ENCODE assay signal across 33 cellular contexts in the genomic region with DNA sequence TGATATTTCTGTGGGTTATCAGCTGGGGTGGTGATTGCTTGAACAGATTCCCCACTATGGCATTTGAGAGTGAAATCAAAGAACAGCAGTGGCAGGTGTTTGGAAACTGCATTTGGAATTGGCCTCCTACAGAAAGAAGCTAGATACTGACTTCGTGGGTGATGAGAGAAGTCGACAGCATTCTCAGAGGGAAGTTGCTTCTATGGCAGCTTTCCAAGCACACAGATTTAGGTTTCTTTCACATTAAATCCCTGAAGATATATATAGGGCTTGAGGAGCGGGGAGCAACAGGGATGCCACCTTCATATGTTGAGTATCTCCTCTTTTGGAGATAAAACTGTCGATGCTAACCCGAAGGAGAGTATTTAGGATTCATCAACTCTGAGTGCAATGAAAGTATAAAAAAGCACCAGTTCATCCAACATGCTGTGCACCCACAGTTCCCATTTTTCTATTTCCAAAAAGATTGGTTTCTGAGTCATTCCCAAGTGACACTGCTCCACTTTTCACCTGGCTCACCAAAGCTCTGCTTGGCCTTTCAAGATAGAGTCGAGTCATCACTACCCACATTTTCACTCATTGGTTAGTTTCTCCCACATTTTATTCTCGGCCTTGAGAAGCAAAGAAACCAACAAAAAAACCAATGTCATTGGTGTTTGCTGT.
"Had no signal": no experiment of that assay in that cellular context is flagged by ENCODE, and none has a peak within 500 bp of the region (broad histone marks: within the 10 kb centered on the region; RNA-seq: fewer than 3 reads in every experiment).

No MANE protein-coding gene starts in this region.

- DNase-seq: activated B cell treated with CpG ODN at 0.5 μM for 24 hours; activated CD4-positive, alpha-beta T cell treated with anti-CD3 and anti-CD28 coated beads for 48 hours; activated CD4-positive, alpha-beta T cell treated with anti-CD3 and anti-CD28 coated beads, Interleukin-2, amount 50 U/mL, for 1 hour; activated CD4-positive, alpha-beta T cell treated with anti-CD3 and anti-CD28 coated beads, Interleukin-2, amount 50 U/mL, for 48 hours; activated CD8-positive, alpha-beta memory T cell treated with anti-CD3 and anti-CD28 coated beads for 24 hours; activated CD8-positive, alpha-beta T cell treated with anti-CD3 and anti-CD28 coated beads for 36 hours; activated effector memory CD4-positive, alpha-beta T cell treated with anti-CD3 and anti-CD28 coated beads, Interleukin-2, amount 50 U/mL, for 16 hours; activated naive CD4-positive, alpha-beta T cell treated with anti-CD3 and anti-CD28 coated beads, Interleukin-2, amount 10 ng/mL, durations not matched to agents 7 days and 5 days; activated naive CD8-positive, alpha-beta T cell treated with anti-CD3 and anti-CD28 coated beads, Interleukin-2, amount 10 ng/mL, durations not matched to agents 7 days and 5 days; activated T-cell treated with anti-CD3 and anti-CD28 coated beads, Interleukin-2, amount 50 U/mL, for 4 hours; effector memory CD4-positive, alpha-beta T cell; endodermal cell; erythroblast; foreskin keratinocyte; gastrocnemius medialis; glutamatergic neuron; T-helper 1 cell; T-helper 17 cell; T1000; WERI-Rb-1 had no signal

- H3K27ac ChIP-seq: ascending aorta, breast epithelium, cardiac muscle cell, coronary artery, esophagus muscularis mucosa, foreskin keratinocyte, gastrocnemius medialis, WERI-Rb-1 had no signal

- H3K4me3 ChIP-seq: ascending aorta, breast epithelium, cardiac muscle cell, coronary artery, dorsolateral prefrontal cortex, esophagus muscularis mucosa, gastrocnemius medialis had no signal

- H3K27ac Mint-ChIP-seq: activated B cell treated with CpG ODN at 0.5 μM for 24 hours; activated CD8-positive, alpha-beta T cell treated with anti-CD3 and anti-CD28 coated beads for 36 hours; activated naive CD4-positive, alpha-beta T cell treated with anti-CD3 and anti-CD28 coated beads, Interleukin-2, amount 10 ng/mL, durations not matched to agents 7 days and 5 days; activated naive CD4-positive, alpha-beta T cell treated with anti-CD3 and anti-CD28 coated beads, Interleukin-2, amount 50 U/mL, for 72 hours; activated naive CD8-positive, alpha-beta T cell treated with anti-CD3 and anti-CD28 coated beads, Interleukin-2, amount 10 ng/mL, durations not matched to agents 7 days and 5 days; activated T-helper 2 cell treated with anti-CD3 and anti-CD28 coated beads, Interferon-gamma antibody, Interleukin-2, Interleukin-4, amounts not matched to agents 10 μg/mL and 5 μg/mL and 100 μg/mL, durations not matched to agents 14 hours and 24 hours and 36 hours; dendritic cell treated with granulocyte-macrophage colony-stimulating factor and Interleukin-4, amounts not matched to agents 40 ng/mL and 50 ng/mL, for 4 days; endodermal cell; T-helper 17 cell; T-helper 2 cell treated with Interferon-gamma antibody and Interleukin-4, amounts not matched to agents 5 μg/mL and 100 μg/mL, for 36 hours had no signal

- H3K4me1 Mint-ChIP-seq: activated B cell treated with CpG ODN at 0.5 μM for 24 hours; activated naive CD4-positive, alpha-beta T cell treated with anti-CD3 and anti-CD28 coated beads, Interleukin-2, amount 10 ng/mL, durations not matched to agents 7 days and 5 days; brain; central memory CD8-positive, alpha-beta T cell had no signal

- H3K27me3 Mint-ChIP-seq: activated B cell treated with CpG ODN at 0.5 μM for 24 hours; activated CD8-positive, alpha-beta T cell treated with anti-CD3 and anti-CD28 coated beads for 36 hours; activated naive CD4-positive, alpha-beta T cell treated with anti-CD3 and anti-CD28 coated beads, Interleukin-2, amount 10 ng/mL, durations not matched to agents 7 days and 5 days; activated naive CD8-positive, alpha-beta T cell treated with anti-CD3 and anti-CD28 coated beads, Interleukin-2, amount 10 ng/mL, durations not matched to agents 7 days and 5 days; brain; central memory CD8-positive, alpha-beta T cell; dendritic cell treated with granulocyte-macrophage colony-stimulating factor and Interleukin-4, amounts not matched to agents 40 ng/mL and 50 ng/mL, for 4 days; T-helper 17 cell had no signal

- H3K4me3 Mint-ChIP-seq: activated B cell treated with CpG ODN at 0.5 μM for 24 hours; activated CD8-positive, alpha-beta T cell treated with anti-CD3 and anti-CD28 coated beads for 36 hours; activated naive CD4-positive, alpha-beta T cell treated with anti-CD3 and anti-CD28 coated beads, Interleukin-2, amount 10 ng/mL, durations not matched to agents 7 days and 5 days; activated naive CD8-positive, alpha-beta T cell treated with anti-CD3 and anti-CD28 coated beads, Interleukin-2, amount 10 ng/mL, durations not matched to agents 7 days and 5 days; activated T-cell treated with anti-CD3 and anti-CD28 coated beads, Interleukin-2, amount 50 U/mL, for 4 hours; brain; central memory CD8-positive, alpha-beta T cell; dendritic cell treated with granulocyte-macrophage colony-stimulating factor and Interleukin-4, amounts not matched to agents 40 ng/mL and 50 ng/mL, for 4 days; endodermal cell; T-helper 17 cell; T-helper 2 cell treated with Interferon-gamma antibody and Interleukin-4, amounts not matched to agents 5 μg/mL and 100 μg/mL, for 36 hours had no signal

- H3K9me3 Mint-ChIP-seq: activated naive CD4-positive, alpha-beta T cell treated with anti-CD3 and anti-CD28 coated beads, Interleukin-2, amount 10 ng/mL, durations not matched to agents 7 days and 5 days had no signal

- H3K27me3 ChIP-seq: ascending aorta, breast epithelium, cardiac muscle cell, dorsolateral prefrontal cortex, esophagus muscularis mucosa, foreskin keratinocyte, gastrocnemius medialis had no signal

- H3K36me3 ChIP-seq: ascending aorta, breast epithelium, cardiac muscle cell, esophagus muscularis mucosa, gastrocnemius medialis, WERI-Rb-1 had no signal

- H3K36me3 Mint-ChIP-seq: activated naive CD4-positive, alpha-beta T cell treated with anti-CD3 and anti-CD28 coated beads, Interleukin-2, amount 10 ng/mL, durations not matched to agents 7 days and 5 days; activated naive CD8-positive, alpha-beta T cell treated with anti-CD3 and anti-CD28 coated beads, Interleukin-2, amount 10 ng/mL, durations not matched to agents 7 days and 5 days; brain had no signal

- ATAC-seq: activated CD4-positive, CD25-positive, alpha-beta regulatory T cell treated with anti-CD3 and anti-CD28 coated beads, Interleukin-2, amount 50 U/mL, for 24 hours; activated CD8-positive, alpha-beta T cell treated with anti-CD3 and anti-CD28 coated beads for 36 hours; activated naive CD4-positive, alpha-beta T cell treated with anti-CD3 and anti-CD28 coated beads, Interleukin-2, amount 50 U/mL, for 72 hours; activated T-cell treated with anti-CD3 and anti-CD28 coated beads, Interleukin-2, amount 50 U/mL, for 4 hours; foreskin keratinocyte; gastrocnemius medialis; T-helper 17 cell had no signal

- H3K4me1 ChIP-seq: ascending aorta, breast epithelium, esophagus muscularis mucosa, foreskin keratinocyte, gastrocnemius medialis had no signal

- H3K9me3 ChIP-seq: ascending aorta, breast epithelium, esophagus muscularis mucosa, gastrocnemius medialis had no signal
